Comparison of ENCODE assay signal across 25 cellular contexts in the genomic region with DNA sequence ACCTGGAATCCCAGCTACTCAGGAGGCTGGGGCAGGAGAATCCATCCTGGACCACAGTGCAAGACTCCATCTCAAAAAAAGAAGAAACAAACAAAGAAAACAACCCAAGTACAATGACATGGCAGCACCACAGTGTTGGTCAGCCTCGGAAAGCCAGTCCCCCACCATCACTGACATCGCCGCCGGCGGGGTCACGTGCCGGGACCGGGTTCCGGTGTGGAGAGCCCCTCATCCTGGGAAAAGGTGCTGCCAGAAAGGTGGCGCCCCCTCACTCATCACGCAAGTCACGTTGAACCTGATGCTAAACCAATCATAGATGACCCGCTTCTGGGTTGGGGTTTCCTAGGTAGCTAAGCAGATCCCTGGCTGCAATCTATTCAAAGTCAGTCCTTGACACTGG.
"Had no signal": no experiment of that assay in that cellular context is flagged by ENCODE, and none has a peak within 500 bp of the region (broad histone marks: within the 10 kb centered on the region; RNA-seq: fewer than 3 reads in every experiment).

No MANE protein-coding gene starts in this region.

- H3K4me3 ChIP-seq: colonic mucosa, esophagus squamous epithelium, gastrocnemius medialis, heart right ventricle, left lung, lower lobe of right lung had no signal

- H3K4me3 Mint-ChIP-seq: dendritic cell treated with granulocyte-macrophage colony-stimulating factor and Interleukin-4, amounts not matched to agents 40 ng/mL and 50 ng/mL, for 4 days; effector memory CD8-positive, alpha-beta T cell; endodermal cell; naive thymus-derived CD4-positive, alpha-beta T cell had no signal

- H3K9me3 ChIP-seq: colonic mucosa, esophagus squamous epithelium, gastrocnemius medialis, heart right ventricle, left lung, lower lobe of right lung had no signal

- DNase-seq: colonic mucosa; cortex of kidney; effector CD8-positive, alpha-beta T cell; effector memory CD8-positive, alpha-beta T cell; endodermal cell; erythroblast; esophagus squamous epithelium; foreskin fibroblast; gastrocnemius medialis; glutamatergic neuron; head of caudate nucleus; heart right ventricle; hippocampal formation; left cardiac atrium; left ventricle myocardium superior; lower lobe of right lung; mesendoderm; midbrain; naive thymus-derived CD4-positive, alpha-beta T cell had no signal

- H3K27ac Mint-ChIP-seq: dendritic cell treated with granulocyte-macrophage colony-stimulating factor and Interleukin-4, amounts not matched to agents 40 ng/mL and 50 ng/mL, for 4 days; endodermal cell had no signal

- H3K27me3 ChIP-seq: colonic mucosa, esophagus squamous epithelium, gastrocnemius medialis, heart right ventricle, left lung had no signal

- H3K4me1 ChIP-seq: colonic mucosa, lower lobe of right lung had no signal

- H3K9me3 Mint-ChIP-seq: dendritic cell treated with granulocyte-macrophage colony-stimulating factor and Interleukin-4, amounts not matched to agents 40 ng/mL and 50 ng/mL, for 4 days; effector memory CD8-positive, alpha-beta T cell; endodermal cell; naive thymus-derived CD4-positive, alpha-beta T cell had no signal

- ATAC-seq: effector memory CD8-positive, alpha-beta T cell; esophagus mucosa; gastrocnemius medialis; left cardiac atrium; left lung; left ventricle myocardium superior; lower lobe of right lung; naive thymus-derived CD4-positive, alpha-beta T cell had no signal

- H3K27me3 Mint-ChIP-seq: dendritic cell treated with granulocyte-macrophage colony-stimulating factor and Interleukin-4, amounts not matched to agents 40 ng/mL and 50 ng/mL, for 4 days; effector memory CD8-positive, alpha-beta T cell; naive thymus-derived CD4-positive, alpha-beta T cell had no signal

- H3K4me1 Mint-ChIP-seq: endodermal cell had no signal

- FAIRE-seq: endometrium, islet of Langerhans had no signal

- H3K27ac ChIP-seq: colonic mucosa, epithelial cell of prostate, esophagus squamous epithelium, gastrocnemius medialis, heart right ventricle, left lung, lower lobe of right lung had no signal
